In the genomic region with DNA sequence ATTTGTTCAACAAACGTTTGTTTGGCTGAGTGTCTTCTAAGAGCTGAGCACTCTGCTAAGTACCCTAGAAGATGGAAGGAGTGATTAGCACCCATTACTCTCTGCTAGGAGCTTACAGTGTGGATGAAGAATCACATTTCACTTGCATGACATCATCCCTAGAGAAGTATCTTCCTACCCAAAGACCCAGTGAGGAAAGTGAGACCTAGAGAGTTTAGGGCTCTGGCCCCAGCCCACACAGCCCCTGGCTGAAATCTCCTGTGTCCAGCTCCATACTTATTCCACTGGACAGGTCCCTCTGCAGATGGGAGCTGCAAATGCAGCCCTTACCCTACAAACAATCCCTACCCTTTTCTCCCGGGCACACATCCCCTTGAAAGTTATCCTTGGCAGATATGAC, we compare ENCODE assay signal across 1 cellular context.
TF ChIP-seq lines count a peak whose summit lies in the region.

No MANE protein-coding gene starts in this region.

TF ChIP-seq in GM12878, 131 proteins besides CTCF, POLR2A, EP300 and RAD21 (continued from another document):
- no peak for TF ChIP-seq ZNF24 (IDR thresholded peaks at IDR 0.05)
